Comparison of ENCODE assay signal across 8 cellular contexts in genomic region chr14:91323671-91324605, GRCh38.
DNase-seq lines count a peak whose midpoint lies in the region; ATAC-seq and TF ChIP-seq lines count a peak whose summit lies in the region.

No MANE protein-coding gene starts in this region.

- no peak overlapping the region for H2AFZ ChIP-seq in trophoblast cell (ENCODE audit: insufficient read depth, low read length, poor library complexity)

- H3K4me1 ChIP-seq in RWPE2 (ENCODE audit: insufficient read depth, poor library complexity, severe bottlenecking) (no peaks in the 10 kb centered on the region), trophoblast cell (ENCODE audit: control insufficient read depth in 1 of 2, insufficient read depth in 2 of 2, low read length in 2 of 2) (no peaks in the 10 kb centered on the region), tibial artery (peaks cover 0 to 10% (median 0%) of the 10 kb centered on the region in 4 donors)

- WGBS in trophoblast cell (ENCODE audit: extremely low coverage, insufficient coverage, insufficient read length): no CpG with 5 or more reads among the region's 25 CpGs

- H3K27me3 ChIP-seq in RWPE2 (ENCODE audit: insufficient read depth, poor library complexity, severe bottlenecking): no peaks in the 10 kb centered on the region
- no peaks in the 10 kb centered on the region for H3K27me3 ChIP-seq in trophoblast cell (ENCODE audit: insufficient read depth, low read length)
- H3K27me3 ChIP-seq in tibial artery: no peaks in the 10 kb centered on the region

- no peak overlapping the region for H4K91ac ChIP-seq in trophoblast cell (ENCODE audit: low read depth, low read length)

- no peaks in the 10 kb centered on the region for H3K79me2 ChIP-seq in trophoblast cell (ENCODE audit: control insufficient read depth, insufficient read depth, low read length, poor library complexity)

- no peak overlapping the region for H4K12ac ChIP-seq in trophoblast cell (ENCODE audit: low read depth, low read length)

- H4K8ac ChIP-seq in trophoblast cell (ENCODE audit: low read depth, low read length): no peak overlapping the region

- no peak overlapping the region for H2BK5ac ChIP-seq in trophoblast cell (ENCODE audit: low read depth, low read length, poor library complexity)

- TF ChIP-seq CTCF in RWPE2 (IDR thresholded peaks at IDR 0.05; ENCODE audit: poor library complexity, severe bottlenecking): peak; percentile 99
- TF ChIP-seq CTCF in tibial artery (IDR thresholded peaks at IDR 0.05): peak; percentile 87 to 96

- no peak overlapping the region for H3K9ac ChIP-seq in trophoblast cell (ENCODE audit: low read length)

- peak; percentile 72 for DNase-seq in EL
- DNase-seq in KBM-7: peak; percentile 84
- no peak for DNase-seq in RWPE2 (ENCODE audit: low spot score)
- peak; percentile 89 to 99 (median 94) for DNase-seq in activated naive CD4-positive, alpha-beta T cell (lab: John Stamatoyannopoulos, UW)
- peak; percentile 81 for DNase-seq in germinal center (ENCODE audit: low spot score)
- peak; percentile 43 to 72 for DNase-seq in trophoblast cell
- DNase-seq in tibial artery: peak; percentile 85 to 87

- no peak overlapping the region for H3K4ac ChIP-seq in trophoblast cell (ENCODE audit: low read depth, low read length)

- H3K14ac ChIP-seq in trophoblast cell (ENCODE audit: low read length): no peak overlapping the region

- no peak overlapping the region for H2AK5ac ChIP-seq in trophoblast cell (ENCODE audit: low read length)

- intact Hi-C loops in tibial artery (cut with DNase I; ENCODE audit: low total_unique reads): loop anchor here (5.0 kb wide), 1 partner anchor 93 kb away; the partner anchor contains the start of gene CCDC88C

- in situ Hi-C loops in KBM-7 (cut with MboI; ENCODE audit: low pct_unique_long_range_greater_than_20kb, low sequenced_read_pairs): no loop called here

- no peak overlapping the region for H3K4me2 ChIP-seq in trophoblast cell (ENCODE audit: low read length)

- H3K4me3 ChIP-seq in RWPE2 (ENCODE audit: severe bottlenecking): no peak overlapping the region
- no peak overlapping the region for H3K4me3 ChIP-seq in trophoblast cell (ENCODE audit: low read depth, low read length)
- H3K4me3 ChIP-seq in tibial artery: peak overlapping the region; percentile 26 to 41

- no peak overlapping the region for H2BK12ac ChIP-seq in trophoblast cell (ENCODE audit: low read length)

- H2BK120ac ChIP-seq in trophoblast cell (ENCODE audit: insufficient read depth, low read length, poor library complexity): no peak overlapping the region

- no peak overlapping the region for H3K27ac ChIP-seq in RWPE2 (ENCODE audit: poor library complexity, severe bottlenecking)
- no peak overlapping the region for H3K27ac ChIP-seq in trophoblast cell (ENCODE audit: low read depth, low read length)
- peak overlapping the region in 1 of 2 donors; percentile 26 for H3K27ac ChIP-seq in tibial artery

- H3K18ac ChIP-seq in trophoblast cell (ENCODE audit: low read length): no peak overlapping the region

- H3K9me3 ChIP-seq in RWPE2 (ENCODE audit: severe bottlenecking): no peaks in the 10 kb centered on the region
- no peaks in the 10 kb centered on the region for H3K9me3 ChIP-seq in trophoblast cell (ENCODE audit: insufficient read depth, low read depth, low read length)
- H3K9me3 ChIP-seq in tibial artery: no peaks in the 10 kb centered on the region

- no peaks in the 10 kb centered on the region for H3K79me1 ChIP-seq in trophoblast cell (ENCODE audit: low read length)

- peaks cover 45% of the 10 kb centered on the region for H3K36me3 ChIP-seq in RWPE2 (ENCODE audit: low read depth)
- H3K36me3 ChIP-seq in trophoblast cell (ENCODE audit: control insufficient read depth in 1 of 2, insufficient read depth in 2 of 2, low read length in 2 of 2): no peaks in the 10 kb centered on the region
- H3K36me3 ChIP-seq in tibial artery: no peaks in the 10 kb centered on the region

- ATAC-seq in GM21717 (IDR thresholded peaks at IDR 0.05; ENCODE audit: unreplicated experiment): peak; percentile 58
- peak; percentile 69 for ATAC-seq in RWPE2 (ENCODE audit: low read depth)

- H3K23ac ChIP-seq in trophoblast cell (ENCODE audit: low read length): no peak overlapping the region

Comparison
In these comparisons a context has a peak if more than half of its experiments do, and no peak if none do; other contexts are left out.
1. H3K4me3 ChIP-seq: peak in tibial artery (2 of 2); none in RWPE2 (single experiment) and trophoblast cell (single experiment).